In the genomic region with DNA sequence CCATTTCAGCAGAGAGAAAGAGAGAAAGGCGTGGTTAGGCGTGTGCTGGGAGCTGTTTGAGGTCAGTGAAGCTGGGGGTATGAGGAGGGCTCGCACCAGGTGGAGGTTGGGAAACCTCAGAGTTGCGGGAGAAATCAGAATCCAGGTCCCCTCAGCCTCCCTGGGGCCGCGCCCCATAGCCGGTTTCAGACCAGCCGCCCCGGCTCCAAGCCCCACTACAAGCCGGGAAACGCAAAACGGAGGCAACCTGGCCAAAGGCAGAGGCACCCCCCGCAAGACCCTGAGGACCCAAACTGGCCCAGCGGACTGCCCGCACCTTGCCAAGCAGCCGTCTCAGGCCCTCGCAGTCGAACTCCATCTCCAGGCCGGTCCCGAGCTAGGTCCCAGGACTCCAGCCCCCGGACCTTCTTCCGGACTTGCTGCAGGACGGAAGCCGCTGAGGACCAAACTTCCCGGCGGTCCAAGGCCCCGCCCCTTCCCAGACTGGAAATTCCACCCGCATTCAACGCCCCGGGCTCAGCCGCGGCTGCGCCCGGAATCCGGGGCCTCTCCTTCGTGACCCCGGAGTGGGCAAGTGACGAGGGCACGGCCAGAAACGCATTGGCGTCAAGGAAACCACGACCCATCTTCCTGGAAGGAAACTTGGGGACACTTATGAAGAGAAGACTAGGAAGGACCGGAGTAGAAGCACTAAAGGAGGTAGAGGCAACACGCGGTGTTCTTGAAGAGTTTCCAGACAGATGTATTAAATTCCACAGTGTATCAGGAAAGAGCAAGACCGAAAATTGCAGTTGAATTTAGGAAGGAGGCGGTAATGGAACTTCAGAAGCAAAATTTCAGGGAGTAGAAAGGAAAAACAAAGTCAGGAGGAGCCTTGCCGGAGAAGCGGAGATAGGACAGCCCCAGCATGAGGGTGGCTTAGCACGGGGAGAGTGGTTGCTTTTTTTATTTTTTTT, we compare ENCODE assay signal across 1 cellular context.
TF ChIP-seq lines count a peak whose summit lies in the region.

Gene UEVLD (minus strand): TSS at position 438 of the 956 bp plus-strand sequence. CDS start 80 bp downstream, at position 358.

TF ChIP-seq in K562, 482 proteins besides CTCF, POLR2A, EP300 and RAD21 (continued from another document and continues in another):
- TF ChIP-seq, protein P1, sequence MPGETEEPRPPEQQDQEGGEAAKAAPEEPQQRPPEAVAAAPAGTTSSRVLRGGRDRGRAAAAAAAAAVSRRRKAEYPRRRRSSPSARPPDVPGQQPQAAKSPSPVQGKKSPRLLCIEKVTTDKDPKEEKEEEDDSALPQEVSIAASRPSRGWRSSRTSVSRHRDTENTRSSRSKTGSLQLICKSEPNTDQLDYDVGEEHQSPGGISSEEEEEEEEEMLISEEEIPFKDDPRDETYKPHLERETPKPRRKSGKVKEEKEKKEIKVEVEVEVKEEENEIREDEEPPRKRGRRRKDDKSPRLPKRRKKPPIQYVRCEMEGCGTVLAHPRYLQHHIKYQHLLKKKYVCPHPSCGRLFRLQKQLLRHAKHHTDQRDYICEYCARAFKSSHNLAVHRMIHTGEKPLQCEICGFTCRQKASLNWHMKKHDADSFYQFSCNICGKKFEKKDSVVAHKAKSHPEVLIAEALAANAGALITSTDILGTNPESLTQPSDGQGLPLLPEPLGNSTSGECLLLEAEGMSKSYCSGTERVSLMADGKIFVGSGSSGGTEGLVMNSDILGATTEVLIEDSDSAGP (CRISPR knock-in tag; IDR thresholded peaks at IDR 0.05) = no peak
- TF ChIP-seq HDAC1 (IDR thresholded peaks at IDR 0.05) = peak in 1 of 2 experiments; percentile 71; a peak in 2 of 4 replicates
- TF ChIP-seq PHF20 (IDR thresholded peaks at IDR 0.05; ENCODE audit: partially characterized antibody) = peak; percentile 90
- TF ChIP-seq, protein P2, sequence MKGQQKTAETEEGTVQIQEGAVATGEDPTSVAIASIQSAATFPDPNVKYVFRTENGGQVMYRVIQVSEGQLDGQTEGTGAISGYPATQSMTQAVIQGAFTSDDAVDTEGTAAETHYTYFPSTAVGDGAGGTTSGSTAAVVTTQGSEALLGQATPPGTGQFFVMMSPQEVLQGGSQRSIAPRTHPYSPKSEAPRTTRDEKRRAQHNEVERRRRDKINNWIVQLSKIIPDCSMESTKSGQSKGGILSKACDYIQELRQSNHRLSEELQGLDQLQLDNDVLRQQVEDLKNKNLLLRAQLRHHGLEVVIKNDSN (CRISPR knock-in tag; IDR thresholded peaks at IDR 0.05) = no peak
- no peak for TF ChIP-seq ZNF583 (CRISPR knock-in tag; IDR thresholded peaks at IDR 0.05)
- TF ChIP-seq RB1 (IDR thresholded peaks at IDR 0.05; ENCODE audit: low read depth) = peak; percentile 12; the same call in 1 of the 2 replicates
- no peak for TF ChIP-seq GTF2A2 (tag; IDR thresholded peaks at IDR 0.05)
- TF ChIP-seq POLR2H (tag; IDR thresholded peaks at IDR 0.05; ENCODE audit: low read depth) = peak; percentile 31; the same call in 1 of the 2 replicates
- TF ChIP-seq MXD1 (CRISPR knock-in tag; IDR thresholded peaks at IDR 0.05; ENCODE audit: borderline replicate concordance, poor library complexity, severe bottlenecking) = no peak
- no peak for TF ChIP-seq MYNN (IDR thresholded peaks at IDR 0.05)
- no peak for TF ChIP-seq MYNN (CRISPR knock-in tag; IDR thresholded peaks at IDR 0.05)
- TF ChIP-seq PTBP1 (IDR thresholded peaks at IDR 0.05; ENCODE audit: low read depth, low read length) = no peak
- no peak for TF ChIP-seq ZNF253 (CRISPR knock-in tag; conservative IDR thresholded peaks at IDR 0.05)
- TF ChIP-seq TAF1 (IDR thresholded peaks at IDR 0.05; ENCODE audit: control insufficient read depth, extremely low read depth, insufficient read depth, low read length, severe bottlenecking) = peak; percentile 73
- TF ChIP-seq FOXA1 (IDR thresholded peaks at IDR 0.05; ENCODE audit: borderline replicate concordance) = no peak
- TF ChIP-seq MITF (IDR thresholded peaks at IDR 0.05) = no peak
- TF ChIP-seq, protein P3, sequence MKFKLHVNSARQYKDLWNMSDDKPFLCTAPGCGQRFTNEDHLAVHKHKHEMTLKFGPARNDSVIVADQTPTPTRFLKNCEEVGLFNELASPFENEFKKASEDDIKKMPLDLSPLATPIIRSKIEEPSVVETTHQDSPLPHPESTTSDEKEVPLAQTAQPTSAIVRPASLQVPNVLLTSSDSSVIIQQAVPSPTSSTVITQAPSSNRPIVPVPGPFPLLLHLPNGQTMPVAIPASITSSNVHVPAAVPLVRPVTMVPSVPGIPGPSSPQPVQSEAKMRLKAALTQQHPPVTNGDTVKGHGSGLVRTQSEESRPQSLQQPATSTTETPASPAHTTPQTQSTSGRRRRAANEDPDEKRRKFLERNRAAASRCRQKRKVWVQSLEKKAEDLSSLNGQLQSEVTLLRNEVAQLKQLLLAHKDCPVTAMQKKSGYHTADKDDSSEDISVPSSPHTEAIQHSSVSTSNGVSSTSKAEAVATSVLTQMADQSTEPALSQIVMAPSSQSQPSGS (CRISPR knock-in tag; IDR thresholded peaks at IDR 0.05) = no peak
- TF ChIP-seq LCOR (CRISPR knock-in tag; IDR thresholded peaks at IDR 0.05) = no peak
- no peak for TF ChIP-seq TAF15 (IDR thresholded peaks at IDR 0.05; ENCODE audit: low read depth, low read length)
- TF ChIP-seq, protein P4, sequence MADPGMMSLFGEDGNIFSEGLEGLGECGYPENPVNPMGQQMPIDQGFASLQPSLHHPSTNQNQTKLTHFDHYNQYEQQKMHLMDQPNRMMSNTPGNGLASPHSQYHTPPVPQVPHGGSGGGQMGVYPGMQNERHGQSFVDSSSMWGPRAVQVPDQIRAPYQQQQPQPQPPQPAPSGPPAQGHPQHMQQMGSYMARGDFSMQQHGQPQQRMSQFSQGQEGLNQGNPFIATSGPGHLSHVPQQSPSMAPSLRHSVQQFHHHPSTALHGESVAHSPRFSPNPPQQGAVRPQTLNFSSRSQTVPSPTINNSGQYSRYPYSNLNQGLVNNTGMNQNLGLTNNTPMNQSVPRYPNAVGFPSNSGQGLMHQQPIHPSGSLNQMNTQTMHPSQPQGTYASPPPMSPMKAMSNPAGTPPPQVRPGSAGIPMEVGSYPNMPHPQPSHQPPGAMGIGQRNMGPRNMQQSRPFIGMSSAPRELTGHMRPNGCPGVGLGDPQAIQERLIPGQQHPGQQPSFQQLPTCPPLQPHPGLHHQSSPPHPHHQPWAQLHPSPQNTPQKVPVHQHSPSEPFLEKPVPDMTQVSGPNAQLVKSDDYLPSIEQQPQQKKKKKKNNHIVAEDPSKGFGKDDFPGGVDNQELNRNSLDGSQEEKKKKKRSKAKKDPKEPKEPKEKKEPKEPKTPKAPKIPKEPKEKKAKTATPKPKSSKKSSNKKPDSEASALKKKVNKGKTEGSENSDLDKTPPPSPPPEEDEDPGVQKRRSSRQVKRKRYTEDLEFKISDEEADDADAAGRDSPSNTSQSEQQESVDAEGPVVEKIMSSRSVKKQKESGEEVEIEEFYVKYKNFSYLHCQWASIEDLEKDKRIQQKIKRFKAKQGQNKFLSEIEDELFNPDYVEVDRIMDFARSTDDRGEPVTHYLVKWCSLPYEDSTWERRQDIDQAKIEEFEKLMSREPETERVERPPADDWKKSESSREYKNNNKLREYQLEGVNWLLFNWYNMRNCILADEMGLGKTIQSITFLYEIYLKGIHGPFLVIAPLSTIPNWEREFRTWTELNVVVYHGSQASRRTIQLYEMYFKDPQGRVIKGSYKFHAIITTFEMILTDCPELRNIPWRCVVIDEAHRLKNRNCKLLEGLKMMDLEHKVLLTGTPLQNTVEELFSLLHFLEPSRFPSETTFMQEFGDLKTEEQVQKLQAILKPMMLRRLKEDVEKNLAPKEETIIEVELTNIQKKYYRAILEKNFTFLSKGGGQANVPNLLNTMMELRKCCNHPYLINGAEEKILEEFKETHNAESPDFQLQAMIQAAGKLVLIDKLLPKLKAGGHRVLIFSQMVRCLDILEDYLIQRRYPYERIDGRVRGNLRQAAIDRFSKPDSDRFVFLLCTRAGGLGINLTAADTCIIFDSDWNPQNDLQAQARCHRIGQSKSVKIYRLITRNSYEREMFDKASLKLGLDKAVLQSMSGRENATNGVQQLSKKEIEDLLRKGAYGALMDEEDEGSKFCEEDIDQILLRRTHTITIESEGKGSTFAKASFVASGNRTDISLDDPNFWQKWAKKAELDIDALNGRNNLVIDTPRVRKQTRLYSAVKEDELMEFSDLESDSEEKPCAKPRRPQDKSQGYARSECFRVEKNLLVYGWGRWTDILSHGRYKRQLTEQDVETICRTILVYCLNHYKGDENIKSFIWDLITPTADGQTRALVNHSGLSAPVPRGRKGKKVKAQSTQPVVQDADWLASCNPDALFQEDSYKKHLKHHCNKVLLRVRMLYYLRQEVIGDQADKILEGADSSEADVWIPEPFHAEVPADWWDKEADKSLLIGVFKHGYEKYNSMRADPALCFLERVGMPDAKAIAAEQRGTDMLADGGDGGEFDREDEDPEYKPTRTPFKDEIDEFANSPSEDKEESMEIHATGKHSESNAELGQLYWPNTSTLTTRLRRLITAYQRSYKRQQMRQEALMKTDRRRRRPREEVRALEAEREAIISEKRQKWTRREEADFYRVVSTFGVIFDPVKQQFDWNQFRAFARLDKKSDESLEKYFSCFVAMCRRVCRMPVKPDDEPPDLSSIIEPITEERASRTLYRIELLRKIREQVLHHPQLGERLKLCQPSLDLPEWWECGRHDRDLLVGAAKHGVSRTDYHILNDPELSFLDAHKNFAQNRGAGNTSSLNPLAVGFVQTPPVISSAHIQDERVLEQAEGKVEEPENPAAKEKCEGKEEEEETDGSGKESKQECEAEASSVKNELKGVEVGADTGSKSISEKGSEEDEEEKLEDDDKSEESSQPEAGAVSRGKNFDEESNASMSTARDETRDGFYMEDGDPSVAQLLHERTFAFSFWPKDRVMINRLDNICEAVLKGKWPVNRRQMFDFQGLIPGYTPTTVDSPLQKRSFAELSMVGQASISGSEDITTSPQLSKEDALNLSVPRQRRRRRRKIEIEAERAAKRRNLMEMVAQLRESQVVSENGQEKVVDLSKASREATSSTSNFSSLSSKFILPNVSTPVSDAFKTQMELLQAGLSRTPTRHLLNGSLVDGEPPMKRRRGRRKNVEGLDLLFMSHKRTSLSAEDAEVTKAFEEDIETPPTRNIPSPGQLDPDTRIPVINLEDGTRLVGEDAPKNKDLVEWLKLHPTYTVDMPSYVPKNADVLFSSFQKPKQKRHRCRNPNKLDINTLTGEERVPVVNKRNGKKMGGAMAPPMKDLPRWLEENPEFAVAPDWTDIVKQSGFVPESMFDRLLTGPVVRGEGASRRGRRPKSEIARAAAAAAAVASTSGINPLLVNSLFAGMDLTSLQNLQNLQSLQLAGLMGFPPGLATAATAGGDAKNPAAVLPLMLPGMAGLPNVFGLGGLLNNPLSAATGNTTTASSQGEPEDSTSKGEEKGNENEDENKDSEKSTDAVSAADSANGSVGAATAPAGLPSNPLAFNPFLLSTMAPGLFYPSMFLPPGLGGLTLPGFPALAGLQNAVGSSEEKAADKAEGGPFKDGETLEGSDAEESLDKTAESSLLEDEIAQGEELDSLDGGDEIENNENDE (IDR thresholded peaks at IDR 0.05; ENCODE audit: low read depth, low read length) = no peak
- no peak for TF ChIP-seq NCOA2 (IDR thresholded peaks at IDR 0.05; ENCODE audit: partially characterized antibody in 2 of 2)
- no peak for TF ChIP-seq POLR2AphosphoS2 (IDR thresholded peaks at IDR 0.05; ENCODE audit: low read length)
- TF ChIP-seq ZNF592 (IDR thresholded peaks at IDR 0.05) = no peak
- TF ChIP-seq CHAMP1 (IDR thresholded peaks at IDR 0.05) = 0 out of 2 replicates have a peak, but pooled peaks have one; percentile 28
